In genomic region chr12:54355104-54355815, GRCh38 we compare ENCODE assay signal across 13 cellular contexts. TPM values are rescaled to one million over a fixed set of nuclear protein-coding genes. Genes with fewer than 3 reads are reported as not detected.
DNase-seq lines count a peak whose midpoint lies in the region; TF ChIP-seq lines count a peak whose summit lies in the region.
"Had no signal": no experiment of that assay in that cellular context is flagged by ENCODE, and none has a peak within 500 bp of the region (broad histone marks: within the 10 kb centered on the region; RNA-seq: fewer than 3 reads in every experiment).

No MANE protein-coding gene starts in this region.

- no peaks in the 10 kb centered on the region for H3K9me2 ChIP-seq in neural cell (ENCODE audit: insufficient read depth, low read length)

- H3K27ac ChIP-seq in HUES48 (ENCODE audit: low read depth, low read length), result peak overlapping the region; percentile 77
- H3K27ac ChIP-seq in dorsolateral prefrontal cortex, result peak overlapping the region in 56 of 59 donors; percentile 1 to 99 (median 95)
- peak overlapping the region; percentile 33 for H3K27ac ChIP-seq in neural cell (ENCODE audit: low read length)
- H3K27ac ChIP-seq: epithelial cell of prostate had no signal

- no peaks in the 10 kb centered on the region for H4K20me1 ChIP-seq in neural cell (ENCODE audit: insufficient read depth)

- H3K9ac ChIP-seq in HUES48 (ENCODE audit: low read depth, low read length), result 0 out of 2 replicates have a peak overlapping the region, but pooled peaks have one; percentile 38
- H3K9ac ChIP-seq in neural cell (ENCODE audit: low read length), result no peak overlapping the region

- H3K36me3 ChIP-seq in HUES48 (ENCODE audit: control insufficient read depth, insufficient read depth, low read length) (peaks cover 2% of the 10 kb centered on the region; the same call in 1 of the 2 replicates), neural cell (ENCODE audit: insufficient read depth, low read length) (no peaks in the 10 kb centered on the region)

- peak; percentile 24; the same call in 1 of the 2 replicates for TF ChIP-seq CTCF in AG10803 (conservative IDR thresholded peaks at IDR 0.05; ENCODE audit: low read length)
- TF ChIP-seq CTCF in dorsolateral prefrontal cortex (IDR thresholded peaks at IDR 0.05 in 54 of 56, conservative IDR thresholded peaks at IDR 0.05 in 2 of 56; ENCODE audit: low read depth in 1 of 56, partially characterized antibody in 56 of 56), result no peak
- no peak for TF ChIP-seq CTCF in neural cell (IDR thresholded peaks at IDR 0.05; ENCODE audit: poor library complexity, severe bottlenecking)

- H3F3A ChIP-seq in neural cell (ENCODE audit: insufficient read depth, low read length, poor library complexity, severe bottlenecking), result peaks cover 5% of the 10 kb centered on the region

- no peak overlapping the region for H2AFZ ChIP-seq in neural cell (ENCODE audit: low read depth, low read length)

- no peak overlapping the region for H3K4me3 ChIP-seq in AG10803 (ENCODE audit: low read length)
- no peak overlapping the region for H3K4me3 ChIP-seq in HUES48 (ENCODE audit: low read depth, low read length)
- no peak overlapping the region for H3K4me3 ChIP-seq in dorsolateral prefrontal cortex
- no peak overlapping the region for H3K4me3 ChIP-seq in neural cell (ENCODE audit: low read length)

- no peak for TF ChIP-seq RAD21 in neural cell (conservative IDR thresholded peaks at IDR 0.05)

- no peak overlapping the region for H3K4me2 ChIP-seq in neural cell (ENCODE audit: low read length)

- 0 out of 2 replicates have a peak, but pooled peaks cover 5% of the 10 kb centered on the region for H3K27me3 ChIP-seq in HUES48 (ENCODE audit: control insufficient read depth, insufficient read depth, low read length)
- no peaks in the 10 kb centered on the region for H3K27me3 ChIP-seq in dorsolateral prefrontal cortex
- no peaks in the 10 kb centered on the region for H3K27me3 ChIP-seq in neural cell (ENCODE audit: insufficient read depth, low read depth, low read length)

- peaks cover 17% of the 10 kb centered on the region for H3K79me2 ChIP-seq in neural cell (replicated peaks; ENCODE audit: insufficient read depth, low read length)

- DNase-seq in AG10803 (ENCODE audit: low read depth), result no peak
- DNase-seq in dorsolateral prefrontal cortex, result no peak
- DNase-seq in amniotic stem cell (lab: John Stamatoyannopoulos, UW), result no peak
- no peak for DNase-seq in HUDEP-2 (lab: John Stamatoyannopoulos, UW; ENCODE audit: unreplicated experiment in 76 of 76)
- no peak for DNase-seq in RKO (ENCODE audit: low spot score)
- DNase-seq in AML-193 (lab: John Stamatoyannopoulos, UW), result no peak
- DNase-seq: amygdala; CD8-positive, alpha-beta T cell; NCI-H226; stimulated activated CD4-positive, alpha-beta T cell treated with anti-CD3 and anti-CD28 coated beads, Interleukin-15, amount 100 ng/mL, for 24 hours had no signal

- H3K9me3 ChIP-seq in HUES48 (ENCODE audit: control insufficient read depth, insufficient read depth, low read length) (no peaks in the 10 kb centered on the region), neural cell (ENCODE audit: low read length) (no peaks in the 10 kb centered on the region)

- TF ChIP-seq EP300 in neural cell (conservative IDR thresholded peaks at IDR 0.05; ENCODE audit: poor library complexity, severe bottlenecking), result no peak

- peaks cover 78% of the 10 kb centered on the region for H3K4me1 ChIP-seq in HUES48 (ENCODE audit: control insufficient read depth, insufficient read depth, low read length)

- intact Hi-C loops in dorsolateral prefrontal cortex (cut with DNase I), result no loop called here

TF ChIP-seq in neural cell, 6 proteins besides CTCF, POLR2A, EP300 and RAD21:
- TF ChIP-seq SMC3 (conservative IDR thresholded peaks at IDR 0.05; ENCODE audit: poor library complexity), result no peak
- TF ChIP-seq MXI1 (conservative IDR thresholded peaks at IDR 0.05; ENCODE audit: poor library complexity, severe bottlenecking), result no peak
- no peak for TF ChIP-seq REST (IDR thresholded peaks at IDR 0.05; ENCODE audit: borderline replicate concordance)
- no peak for TF ChIP-seq EZH2 (IDR thresholded peaks at IDR 0.05; ENCODE audit: borderline replicate concordance, insufficient read depth, low read length, poor library complexity, severe bottlenecking)
- TF ChIP-seq TAF1 (IDR thresholded peaks at IDR 0.05; ENCODE audit: low read depth), result no peak
- TF ChIP-seq POLR2AphosphoS5 (IDR thresholded peaks at IDR 0.05), result no peak

RNA-seq across cellular contexts. Expression of gene GPR84, which starts 9.0 kb away (rescaled TPM):
- 1 to 10 TPM in 52 of 120 experiments, under 1 TPM in 51, not detected in 17; 0.22 to 7.8 (median 1.0) TPM for total RNA-seq in dorsolateral prefrontal cortex
- not detected in 2 replicates for polyA plus RNA-seq in neural cell
- not detected in 2 replicates for polyA minus RNA-seq in neural cell
- total RNA-seq: CD8-positive, alpha-beta T cell had no signal

RNA-seq across cellular contexts. Expression of gene ZNF385A, which starts 29.3 kb away (rescaled TPM):
- total RNA-seq in dorsolateral prefrontal cortex, result 100 to 1,000 TPM in 10 of 120 experiments, 10 to 100 TPM in 110; 41.0 to 204 (median 73.8) TPM
- polyA plus RNA-seq in neural cell, result 0.46 TPM in 1 of 2 replicates, not detected in the other
- polyA minus RNA-seq in neural cell, result 1.5 TPM in 1 of 2 replicates, not detected in the other

RNA-seq across cellular contexts. Expression of gene COPZ1, which starts 30.3 kb away (rescaled TPM):
- 100 to 1,000 TPM in 3 of 120 experiments, 10 to 100 TPM in 117; 56.8 to 104 (median 78.9) TPM for total RNA-seq in dorsolateral prefrontal cortex
- 159 and 192 TPM in 2 replicates for polyA plus RNA-seq in neural cell
- polyA minus RNA-seq in neural cell, result 90.3 and 97.5 TPM in 2 replicates

RNA-seq across cellular contexts. Expression of gene NFE2, which starts 54.4 kb away (rescaled TPM):
- 1 to 10 TPM in 27 of 120 experiments, under 1 TPM in 67, not detected in 26; 0.27 to 3.7 (median 0.67) TPM for total RNA-seq in dorsolateral prefrontal cortex
- polyA plus RNA-seq in neural cell, result not detected in 2 replicates
- polyA minus RNA-seq in neural cell, result not detected in 2 replicates
- total RNA-seq: CD8-positive, alpha-beta T cell had no signal

Comparison
In these comparisons a context has a peak if more than half of its experiments do, and no peak if none do; other contexts are left out.
1. H3K27ac ChIP-seq: peak in every context shown above with its lines; median percentile 95 in dorsolateral prefrontal cortex; 77 in HUES48; 33 in neural cell.